ENCODE assay signal across 17 cellular contexts in genomic region chr10:103672345-103672744, GRCh38.
"Had no signal": no experiment of that assay in that cellular context is flagged by ENCODE, and none has a peak within 500 bp of the region (broad histone marks: within the 10 kb centered on the region; RNA-seq: fewer than 3 reads in every experiment).

No MANE protein-coding gene starts in this region.

- H3K4me3 ChIP-seq: coronary artery, esophagus muscularis mucosa, lower lobe of right lung, transverse colon had no signal

- H3K36me3 ChIP-seq: esophagus muscularis mucosa, lower lobe of right lung, transverse colon had no signal

- ATAC-seq: stimulated activated naive CD8-positive, alpha-beta T cell treated with anti-CD3 and anti-CD28 coated beads, Interleukin-15, Interleukin-2, amounts not matched to agents 100 U/mL and 50 U/mL, for 24 hours had no signal

- H3K27ac ChIP-seq: lower lobe of right lung, parathyroid adenoma had no signal

- H3K9me3 ChIP-seq: esophagus muscularis mucosa, lower lobe of right lung, transverse colon had no signal

- H2AFZ ChIP-seq: parathyroid adenoma had no signal

- DNase-seq: activated CD4-positive, alpha-beta T cell treated with anti-CD3 and anti-CD28 coated beads, Interleukin-2, amount 10 ng/mL, durations not matched to agents 7 days and 5 days; activated gamma-delta T cell treated with Interleukin-2 at 50 U/mL for 16 hours; activated naive CD8-positive, alpha-beta T cell treated with anti-CD3 and anti-CD28 coated beads for 36 hours; amygdala; effector CD4-positive, alpha-beta T cell; immature natural killer cell; lower lobe of right lung; midbrain; naive B cell; stimulated activated CD4-positive, alpha-beta T cell treated with anti-CD3 and anti-CD28 coated beads, Interleukin-4, amount 100 ng/mL, for 4 hours; stimulated activated CD8-positive, alpha-beta memory T cell treated with anti-CD3 and anti-CD28 coated beads, Interleukin-4, amount 100 ng/mL, for 48 hours; stimulated activated naive CD8-positive, alpha-beta T cell treated with anti-CD3 and anti-CD28 coated beads, Interleukin-15, Interleukin-2, amounts not matched to agents 100 U/mL and 50 U/mL, for 24 hours; SW 1271; transverse colon had no signal

- H3K27me3 ChIP-seq: esophagus muscularis mucosa, transverse colon had no signal
